Comparison of ENCODE assay signal across 12 cellular contexts in the genomic region with DNA sequence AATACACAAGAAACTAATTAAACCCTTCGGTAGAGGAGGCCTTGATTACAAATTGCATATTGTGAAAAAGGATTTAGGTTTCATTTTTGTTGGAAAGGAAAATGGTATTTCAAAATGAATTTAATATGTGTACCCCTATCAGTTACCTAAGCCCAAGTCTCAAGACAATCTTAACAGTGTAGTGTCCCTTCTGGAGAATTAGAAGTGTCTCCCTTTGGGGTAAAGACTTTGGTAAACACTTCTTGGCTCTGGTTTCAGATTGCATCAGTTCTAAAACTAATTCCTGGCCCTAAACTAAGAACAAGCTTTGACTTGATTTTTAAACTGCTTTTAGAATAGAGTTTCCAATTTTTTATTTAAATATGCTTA. TPM values are rescaled to one million over a fixed set of nuclear protein-coding genes. Genes with fewer than 3 reads are reported as not detected.
A peak's percentile ranks its signal among the peaks of the same experiment; 100 is the strongest.
DNase-seq lines count a peak whose midpoint lies in the region; ATAC-seq, FAIRE-seq and TF ChIP-seq lines count a peak whose summit lies in the region.
"Had no signal": no experiment of that assay in that cellular context is flagged by ENCODE, and none has a peak within 500 bp of the region (broad histone marks: within the 10 kb centered on the region; RNA-seq: fewer than 3 reads in every experiment).

No MANE protein-coding gene starts in this region.

- H3K4me1 ChIP-seq in ascending aorta, result peaks cover 0 to 19% of the 10 kb centered on the region in 2 donors
- H3K4me1 ChIP-seq in HepG2 (ENCODE audit: insufficient read depth, low read length), result peaks cover 53% of the 10 kb centered on the region
- peaks cover 4 to 52% (median 31%) of the 10 kb centered on the region in 6 donors for H3K4me1 ChIP-seq in spleen

- H3K27me3 ChIP-seq in ascending aorta, result no peaks in the 10 kb centered on the region
- H3K27me3 ChIP-seq in HepG2 (ENCODE audit: control insufficient read depth in 1 of 2, insufficient read depth in 2 of 2, low read length in 2 of 2), result no peaks in the 10 kb centered on the region
- H3K27me3 ChIP-seq in spleen (replicated peaks in 1 of 7), result no peaks in the 10 kb centered on the region

- H3K4me3 ChIP-seq in ascending aorta (no peak overlapping the region), HepG2 (replicated peaks in 1 of 3; ENCODE audit: insufficient read depth in 1 of 3, low read depth in 2 of 3, low read length in 3 of 3) (peak overlapping the region in 2 of 3 experiments; percentile 38 to 50; a peak in 1 of 6 replicates), spleen (no peak overlapping the region)

- 3% methylated on average over 1 of the region's 1 CpG for WGBS in HepG2 (ENCODE audit: low lambda C conversion rate)
- 21 to 71% (median 48%) methylated on average over 1 of the region's 1 CpG for WGBS in spleen, 5 donors

- in situ Hi-C loops in HepG2 (cut with HindIII; ENCODE audit: extremely low pct_ligation_motif_present, low pct_unique_long_range_greater_than_20kb), result loop anchor here (5.0 kb wide), 1 partner anchor 51 kb away; no protein-coding TSS in a partner anchor

- TF ChIP-seq CTCF in ascending aorta (IDR thresholded peaks at IDR 0.05) (no peak), HepG2 (CRISPR knock-in tag; IDR thresholded peaks at IDR 0.05) (no peak), spleen (IDR thresholded peaks at IDR 0.05 in 8 of 11, conservative IDR thresholded peaks at IDR 0.05 in 3 of 11) (no peak)

- no peak for TF ChIP-seq POLR2A in HepG2 (IDR thresholded peaks at IDR 0.05; ENCODE audit: insufficient read depth in 1 of 2, low read depth in 2 of 2, low read length in 2 of 2)
- no peak for TF ChIP-seq POLR2A in spleen (IDR thresholded peaks at IDR 0.05)

- TF ChIP-seq RAD21 in HepG2 (CRISPR knock-in tag; IDR thresholded peaks at IDR 0.05), result no peak

- no peak overlapping the region for H2AFZ ChIP-seq in HepG2 (ENCODE audit: low read length)

- H3K9me3 ChIP-seq in ascending aorta, result no peaks in the 10 kb centered on the region
- H3K9me3 ChIP-seq in HepG2 (ENCODE audit: low read length), result peaks cover 8% of the 10 kb centered on the region
- peaks cover 0 to 5% (median 0%) of the 10 kb centered on the region in 8 donors for H3K9me3 ChIP-seq in spleen

- POLR2A ChIA-PET in HepG2 (lab: Yijun Ruan, JAX), result interaction anchor here (0.8 to 1.7 kb wide), 11 partner anchors 9 to 595 kb away, joined by 3 to 6 read pairs (median 4); partner anchors contain the start of gene GSN

- BruUV-seq in HepG2 (replicated peaks; lab: Mats Ljungman, UMichigan), result no TSS peak

- intact Hi-C loops in ascending aorta (cut with DNase I), result loop anchor here (2.0 kb wide), 1 partner anchor 53 kb away; no protein-coding TSS in a partner anchor
- intact Hi-C loops in HepG2 (cut with micrococcal nuclease; ENCODE audit: unreplicated experiment), result no loop called here
- intact Hi-C loops in spleen (cut with DNase I; ENCODE audit: low total_unique reads), result loop anchor here (10.0 kb wide), 1 partner anchor 49 kb away; no protein-coding TSS in a partner anchor

- peak overlapping the region; percentile 52; the same call in 1 of the 2 replicates for H3K9ac ChIP-seq in HepG2 (ENCODE audit: insufficient read depth, low read depth, low read length)

- H3K27ac ChIP-seq in ascending aorta (peak overlapping the region; percentile 96 to 98), HepG2 (ENCODE audit: extremely low read length, insufficient read depth, low read length) (peak overlapping the region; percentile 75), spleen (peak overlapping the region in 7 of 8 donors; percentile 0 to 97 (median 95))

- no peak for TF ChIP-seq EP300 in HepG2 (IDR thresholded peaks at IDR 0.05; ENCODE audit: low read depth in 2 of 2, low read length in 2 of 2)
- no peak for TF ChIP-seq EP300 in HepG2 (CRISPR knock-in tag; IDR thresholded peaks at IDR 0.05; ENCODE audit: borderline replicate concordance)

- ATAC-seq in HepG2, result no peak

- FAIRE-seq in HepG2 (lab: Jason Lieb, UNC), result no peak

- CTCF ChIA-PET in HepG2 (lab: Yijun Ruan, JAX; ENCODE audit: low intra/inter-chr PET ratio, low total read pairs), result no interaction called here

- H4K20me1 ChIP-seq in HepG2 (ENCODE audit: insufficient read depth, low read length), result no peaks in the 10 kb centered on the region

- H3K36me3 ChIP-seq in ascending aorta (no peaks in the 10 kb centered on the region), HepG2 (replicated peaks in 1 of 2; ENCODE audit: control insufficient read depth in 1 of 2, insufficient read depth in 2 of 2, low read length in 2 of 2) (no peaks in the 10 kb centered on the region), spleen (no peaks in the 10 kb centered on the region)

- H3K79me2 ChIP-seq in HepG2 (ENCODE audit: insufficient read depth, low read length), result peaks cover 13% of the 10 kb centered on the region

- peak overlapping the region; percentile 75 for H3K4me2 ChIP-seq in HepG2 (ENCODE audit: low read depth, low read length)

- DNase-seq in EH (ENCODE audit: low read depth) (peak; percentile 25), ascending aorta (ENCODE audit: low spot score in 2 of 2) (no peak), HepG2 (ENCODE audit: low spot score) (no peak), spleen (no peak), activated gamma-delta T cell treated with Interleukin-2 at 50 U/mL for 16 hours (no peak), DMS114 treated with DMSO at 0.1 percent for 48 hours (lab: John Stamatoyannopoulos, UW; ENCODE audit: unreplicated experiment) (no peak), SW480 (ENCODE audit: low spot score) (no peak), NCI-H146 (lab: John Stamatoyannopoulos, UW) (no peak)
- DNase-seq: anterior cingulate cortex; CD4-positive, alpha-beta memory T cell; Kasumi-1; occipital lobe had no signal

TF ChIP-seq in HepG2, 621 proteins besides CTCF, POLR2A, EP300 and RAD21:
- TF ChIP-seq ATF4 (CRISPR knock-in tag; IDR thresholded peaks at IDR 0.05) (peak in 1 of 2 experiments; percentile 24; a peak in 1 of 4 replicates), GABPA (IDR thresholded peaks at IDR 0.05; ENCODE audit: low read depth, low read length) (no peak), GABPA (CRISPR knock-in tag; IDR thresholded peaks at IDR 0.05; ENCODE audit: low read depth) (0 out of 2 replicates have a peak, but pooled peaks have one; percentile 0), RBM39 (IDR thresholded peaks at IDR 0.05; ENCODE audit: low read depth, low read length, poor library complexity, severe bottlenecking) (no peak)

RNA-seq across cellular contexts. Expression of gene STOM, which starts 3.3 kb away (rescaled TPM):
- total RNA-seq in ascending aorta (306 TPM), HepG2 (2016; rRNA removed; fragmentation: Illumina TruSeq; extraction: Trizol) (26.0 and 43.6 TPM in 2 replicates), spleen (100 to 1,000 TPM; 265 to 493 (median 335) TPM)
- total RNA-seq in HepG2 (2016; cell fraction: cytosol; rRNA removed; fragmentation: Illumina TruSeq; extraction: Trizol; ENCODE audit: low read depth), result 3.9 and 6.1 TPM in 2 replicates
- total RNA-seq in HepG2 (2016; cell fraction: insoluble cytoplasmic fraction; rRNA removed; fragmentation: Illumina TruSeq; extraction: Trizol), result 25.0 and 46.7 TPM in 2 replicates
- 13.4 and 15.9 TPM in 2 replicates for total RNA-seq in HepG2 (2016; cell fraction: membrane; rRNA removed; fragmentation: Illumina TruSeq; extraction: Trizol)
- 41.3 and 43.8 TPM in 2 replicates for total RNA-seq in HepG2 (2016; cell fraction: nucleus; rRNA removed; fragmentation: Illumina TruSeq; extraction: Trizol)
- polyA plus RNA-seq in HepG2 (2011; rRNA removed) (165 and 166 TPM in 2 replicates), spleen (10 to 100 TPM; 42.7 to 91.6 (median 80.7) TPM)
- 92.7 and 157 TPM in 2 replicates for polyA plus RNA-seq in HepG2 (2011; cell fraction: cytosol; rRNA removed)
- polyA plus RNA-seq in HepG2 (2011; cell fraction: nucleus; rRNA removed), result 23.0 and 39.1 TPM in 2 replicates
- 133 and 173 TPM in 2 replicates for polyA plus RNA-seq in HepG2 (2012)
- 3.2 and 4.0 TPM in 2 replicates for polyA plus RNA-seq in HepG2 (2016; cell fraction: cytosol; fragmentation: Illumina TruSeq; extraction: Trizol; ENCODE audit: low read depth)
- polyA plus RNA-seq in HepG2 (2016; cell fraction: insoluble cytoplasmic fraction; fragmentation: Illumina TruSeq; extraction: Trizol; ENCODE audit: low read depth), result 31.1 and 33.2 TPM in 2 replicates
- 7.2 and 8.6 TPM in 2 replicates for polyA plus RNA-seq in HepG2 (2016; cell fraction: membrane; fragmentation: Illumina TruSeq; extraction: Trizol; ENCODE audit: low read depth)
- 64.0 and 71.6 TPM in 2 replicates for polyA plus RNA-seq in HepG2 (2016; cell fraction: nucleus; fragmentation: Illumina TruSeq; extraction: Trizol; ENCODE audit: insufficient read depth, low read depth)
- polyA minus RNA-seq in HepG2 (2011; rRNA and poly(A)+ RNA removed; ENCODE audit: low replicate concordance), result 94.3 and 94.7 TPM in 2 replicates
- 96.8 and 115 TPM in 2 replicates for polyA minus RNA-seq in HepG2 (2011; cell fraction: cytosol; rRNA and poly(A)+ RNA removed)
- 47.3 and 69.9 TPM in 2 replicates for polyA minus RNA-seq in HepG2 (2011; cell fraction: nucleus; rRNA and poly(A)+ RNA removed)

Comparison
In these comparisons a context has a peak if more than half of its experiments do, and no peak if none do; other contexts are left out.
1. H3K4me3 ChIP-seq: peak in HepG2 (2 of 3); none in ascending aorta (0 of 2) and spleen (0 of 8).
2. Peak in every context shown above with its lines, with median percentiles within 50 percentile points of each other: H3K27ac ChIP-seq.